In genomic region chr21:5123655-5124054, GRCh38 we compare ENCODE assay signal across 8 cellular contexts.
A peak's percentile ranks its signal among the peaks of the same experiment; 100 is the strongest.
DNase-seq lines count a peak whose midpoint lies in the region; ATAC-seq and TF ChIP-seq lines count a peak whose summit lies in the region.
"Not testable (repeated sequence)": the region's sequence is repeated elsewhere in the genome, so short reads cannot be mapped to it uniquely, and the experiment has no call there.

No MANE protein-coding gene starts in this region.

- H3K27me3 Mint-ChIP-seq in CD4-positive, alpha-beta T cell; activated CD8-positive, alpha-beta memory T cell treated with anti-CD3 and anti-CD28 coated beads, Interleukin-2, amount 10 ng/mL, durations not matched to agents 7 days and 5 days; brain: not testable (repeated sequence)

- H3K79me2 ChIP-seq in OCI-LY7 (ENCODE audit: insufficient read depth, low read depth, low read length), result not testable (repeated sequence)

- H3K27ac Mint-ChIP-seq in CD4-positive, alpha-beta T cell; activated CD8-positive, alpha-beta memory T cell treated with anti-CD3 and anti-CD28 coated beads, Interleukin-2, amount 10 ng/mL, durations not matched to agents 7 days and 5 days; brain: not testable (repeated sequence)

- H3K27me3 ChIP-seq in CD4-positive, alpha-beta T cell (ENCODE audit: control insufficient read depth, insufficient read depth, low read length); psoas muscle (ENCODE audit: insufficient read depth in 3 of 3, low read length in 2 of 3): not testable (repeated sequence)

- H3K4me2 ChIP-seq in OCI-LY7 (ENCODE audit: low read length), result not testable (repeated sequence)

- not testable (repeated sequence) for H4K20me1 ChIP-seq in OCI-LY7 (ENCODE audit: insufficient read depth, low read length)

- TSS peak; percentile 24 for BruUV-seq in OCI-LY7 (replicated peaks; lab: Mats Ljungman, UMichigan)

- H3K9me2 ChIP-seq in OCI-LY7 (ENCODE audit: insufficient read depth, low read length), result not testable (repeated sequence)

- peak; percentile 37 for ATAC-seq in CD4-positive, alpha-beta T cell (ENCODE audit: poor library complexity)
- ATAC-seq in GM21390 (IDR thresholded peaks at IDR 0.05; ENCODE audit: unreplicated experiment) (peak; percentile 44), left ventricle myocardium superior (peak; percentile 61), psoas muscle (peak; percentile 68 to 77 (median 70))
- ATAC-seq in activated CD8-positive, alpha-beta memory T cell treated with anti-CD3 and anti-CD28 coated beads, Interleukin-2, amount 10 ng/mL, durations not matched to agents 7 days and 5 days, result peak; percentile 38

- WGBS in psoas muscle, 3 donors, result 0 to 4% (median 2%) methylated on average over 3 to 13 of the region's 16 CpGs

- not testable (repeated sequence) for H3K9me3 Mint-ChIP-seq in CD4-positive, alpha-beta T cell; activated CD8-positive, alpha-beta memory T cell treated with anti-CD3 and anti-CD28 coated beads, Interleukin-2, amount 10 ng/mL, durations not matched to agents 7 days and 5 days (ENCODE audit: low read depth); brain

- POLR2A ChIA-PET in CD4-positive, alpha-beta T cell (lab: Charles Lee); OCI-LY7 (lab: Charles Lee): not testable (repeated sequence)

- not testable (repeated sequence) for H3K36me3 Mint-ChIP-seq in CD4-positive, alpha-beta T cell (ENCODE audit: low read depth); activated CD8-positive, alpha-beta memory T cell treated with anti-CD3 and anti-CD28 coated beads, Interleukin-2, amount 10 ng/mL, durations not matched to agents 7 days and 5 days; brain

- not testable (repeated sequence) for H3K4me3 Mint-ChIP-seq in CD4-positive, alpha-beta T cell; activated CD8-positive, alpha-beta memory T cell treated with anti-CD3 and anti-CD28 coated beads, Interleukin-2, amount 10 ng/mL, durations not matched to agents 7 days and 5 days; brain

- H3K27ac ChIP-seq in CD4-positive, alpha-beta T cell (ENCODE audit: low read depth, low read length); OCI-LY7 (ENCODE audit: low read depth, low read length, poor library complexity, severe bottlenecking); psoas muscle: not testable (repeated sequence)

- not testable (repeated sequence) for H3K4me1 ChIP-seq in OCI-LY7 (ENCODE audit: insufficient read depth, low read length, poor library complexity, severe bottlenecking); psoas muscle

- not testable (repeated sequence) for TF ChIP-seq CTCF in CD4-positive, alpha-beta T cell (IDR thresholded peaks at IDR 0.05)
- TF ChIP-seq CTCF in OCI-LY7 (conservative IDR thresholded peaks at IDR 0.05; ENCODE audit: low read length) (0 out of 2 replicates have a peak, but pooled peaks have one; percentile 26), brain (conservative IDR thresholded peaks at IDR 0.05) (peak; percentile 38 to 48), psoas muscle (IDR thresholded peaks at IDR 0.05) (peak; percentile 49)

- peak; percentile 55 to 78 (median 70) for DNase-seq in CD4-positive, alpha-beta T cell
- not testable (repeated sequence) for DNase-seq in OCI-LY7 (ENCODE audit: low spot score)
- peak; percentile 84 for DNase-seq in activated CD8-positive, alpha-beta memory T cell treated with anti-CD3 and anti-CD28 coated beads, Interleukin-2, amount 10 ng/mL, durations not matched to agents 7 days and 5 days
- DNase-seq in left ventricle myocardium superior, result peak; percentile 92
- DNase-seq in psoas muscle, result peak; percentile 87 to 92
- peak; percentile 34 for DNase-seq in stimulated activated CD8-positive, alpha-beta memory T cell treated with anti-CD3 and anti-CD28 coated beads, Interleukin-7, amount 100 ng/mL, for 24 hours (ENCODE audit: low read depth)

- intact Hi-C loops in CD4-positive, alpha-beta T cell (cut with DNase I, micrococcal nuclease); OCI-LY7 (cut with micrococcal nuclease; ENCODE audit: unreplicated experiment); left ventricle myocardium superior (cut with micrococcal nuclease); psoas muscle (cut with DNase I): not testable (repeated sequence)

- H3K4me1 Mint-ChIP-seq in CD4-positive, alpha-beta T cell (ENCODE audit: low read depth); activated CD8-positive, alpha-beta memory T cell treated with anti-CD3 and anti-CD28 coated beads, Interleukin-2, amount 10 ng/mL, durations not matched to agents 7 days and 5 days; brain: not testable (repeated sequence)

- H3K36me3 ChIP-seq in OCI-LY7 (ENCODE audit: insufficient read depth, low read length); psoas muscle (ENCODE audit: insufficient read depth in 1 of 2, low read depth in 1 of 2): not testable (repeated sequence)

- not testable (repeated sequence) for H2AFZ ChIP-seq in OCI-LY7 (ENCODE audit: low read length)

- H3K9me3 ChIP-seq in CD4-positive, alpha-beta T cell (ENCODE audit: control insufficient read depth, low read length); OCI-LY7 (ENCODE audit: low read length); psoas muscle: not testable (repeated sequence)

- CTCF ChIA-PET in CD4-positive, alpha-beta T cell (lab: Charles Lee); OCI-LY7 (lab: Charles Lee; ENCODE audit: unreplicated experiment); activated CD8-positive, alpha-beta memory T cell treated with anti-CD3 and anti-CD28 coated beads, Interleukin-2, amount 10 ng/mL, durations not matched to agents 7 days and 5 days (lab: Charles Lee): not testable (repeated sequence)

- not testable (repeated sequence) for H3K4me3 ChIP-seq in OCI-LY7 (ENCODE audit: low read depth, low read length, poor library complexity, severe bottlenecking); psoas muscle
